ENCODE assay signal across 15 cellular contexts in genomic region chr1:228206582-228207351, GRCh38. TPM values are rescaled to one million over a fixed set of nuclear protein-coding genes. Genes with fewer than 3 reads are reported as not detected.
DNase-seq lines count a peak whose midpoint lies in the region; ATAC-seq and TF ChIP-seq lines count a peak whose summit lies in the region.
"Had no signal": no experiment of that assay in that cellular context is flagged by ENCODE, and none has a peak within 500 bp of the region (broad histone marks: within the 10 kb centered on the region; RNA-seq: fewer than 3 reads in every experiment).

No MANE protein-coding gene starts in this region.

- peaks cover 60% of the 10 kb centered on the region for H3K4me1 ChIP-seq in cardiac muscle cell (ENCODE audit: low read depth)
- H3K4me1 ChIP-seq: adrenal gland had no signal

- DNase-seq in cardiac muscle cell (ENCODE audit: low read depth in 1 of 2, low spot score in 1 of 2) (no peak), Right ventricle myocardium inferior (ENCODE audit: missing footprints) (no peak), mesenteric fat pad (ENCODE audit: low spot score) (peak; percentile 84), NOMO-1 treated with dmso at 0.1 percent for 144 hours (lab: John Stamatoyannopoulos, UW; ENCODE audit: unreplicated experiment) (no peak)
- no peak for DNase-seq in stimulated activated CD4-positive, alpha-beta T cell treated with anti-CD3 and anti-CD28 coated beads, Interleukin-1b, Interleukin-23, amount 100 ng/mL, for 48 hours
- DNase-seq: CD8-positive, alpha-beta memory T cell; cerebellar nuclear complex; GOT3; NCI-H1694 treated with DMSO at 0.1 percent for 48 hours; NCI-H226; stimulated activated CD4-positive, alpha-beta T cell treated with anti-CD3 and anti-CD28 coated beads, Interleukin-2, amount 100 ng/mL, for 48 hours had no signal

- no peaks in the 10 kb centered on the region for H3K9me3 Mint-ChIP-seq in activated T-helper 17 cell treated with anti-CD3 and anti-CD28 coated beads, Interleukin-2, amount 50 U/mL, for 72 hours
- no peaks in the 10 kb centered on the region for H3K9me3 Mint-ChIP-seq in stimulated activated memory B cell treated with anti-CD40 and anti-IgM and Interleukin-4, amounts not matched to agents 10 μg/mL and 1 μg/mL and 100 μg/mL, for 72 hours
- H3K9me3 Mint-ChIP-seq: CD8-positive, alpha-beta memory T cell had no signal

- peak overlapping the region; percentile 97 for H3K27ac ChIP-seq in cardiac muscle cell
- H3K27ac ChIP-seq: adrenal gland had no signal

- H3K9me3 ChIP-seq in cardiac muscle cell (ENCODE audit: low read depth): no peaks in the 10 kb centered on the region
- H3K9me3 ChIP-seq: adrenal gland had no signal

- no peaks in the 10 kb centered on the region for H3K36me3 ChIP-seq in cardiac muscle cell
- H3K36me3 ChIP-seq: adrenal gland had no signal

- H3K27ac Mint-ChIP-seq in activated T-helper 17 cell treated with anti-CD3 and anti-CD28 coated beads, Interleukin-2, amount 50 U/mL, for 72 hours: no peak overlapping the region
- H3K27ac Mint-ChIP-seq in stimulated activated memory B cell treated with anti-CD40 and anti-IgM and Interleukin-4, amounts not matched to agents 10 μg/mL and 1 μg/mL and 100 μg/mL, for 72 hours: no peak overlapping the region
- H3K27ac Mint-ChIP-seq: CD8-positive, alpha-beta memory T cell had no signal

- no peaks in the 10 kb centered on the region for H3K27me3 Mint-ChIP-seq in activated T-helper 17 cell treated with anti-CD3 and anti-CD28 coated beads, Interleukin-2, amount 50 U/mL, for 72 hours
- peaks cover 16% of the 10 kb centered on the region for H3K27me3 Mint-ChIP-seq in stimulated activated memory B cell treated with anti-CD40 and anti-IgM and Interleukin-4, amounts not matched to agents 10 μg/mL and 1 μg/mL and 100 μg/mL, for 72 hours

- no peak overlapping the region for H3K4me3 Mint-ChIP-seq in activated T-helper 17 cell treated with anti-CD3 and anti-CD28 coated beads, Interleukin-2, amount 50 U/mL, for 72 hours
- H3K4me3 Mint-ChIP-seq in stimulated activated memory B cell treated with anti-CD40 and anti-IgM and Interleukin-4, amounts not matched to agents 10 μg/mL and 1 μg/mL and 100 μg/mL, for 72 hours: no peak overlapping the region
- H3K4me3 Mint-ChIP-seq: CD8-positive, alpha-beta memory T cell had no signal

- ATAC-seq in Right ventricle myocardium inferior: no peak
- peak; percentile 17 for ATAC-seq in activated T-helper 17 cell treated with anti-CD3 and anti-CD28 coated beads, Interleukin-2, amount 50 U/mL, for 72 hours (replicated peaks)
- ATAC-seq in stimulated activated memory B cell treated with anti-CD40 and anti-IgM and Interleukin-4, amounts not matched to agents 10 μg/mL and 1 μg/mL and 100 μg/mL, for 72 hours: peak; percentile 18
- no peak for ATAC-seq in GM18498 (IDR thresholded peaks at IDR 0.05; ENCODE audit: unreplicated experiment)

- intact Hi-C loops in Right ventricle myocardium inferior (cut with DNase I): loop anchor here (1.0 kb wide), 1 partner anchor 40 kb away; no protein-coding TSS in a partner anchor

- no peak for TF ChIP-seq CTCF in cardiac muscle cell (IDR thresholded peaks at IDR 0.05; ENCODE audit: low read depth, low read length)

- H3K27me3 ChIP-seq in cardiac muscle cell: no peaks in the 10 kb centered on the region

- H3K4me1 Mint-ChIP-seq in activated T-helper 17 cell treated with anti-CD3 and anti-CD28 coated beads, Interleukin-2, amount 50 U/mL, for 72 hours: no peaks in the 10 kb centered on the region
- peaks cover 6% of the 10 kb centered on the region for H3K4me1 Mint-ChIP-seq in stimulated activated memory B cell treated with anti-CD40 and anti-IgM and Interleukin-4, amounts not matched to agents 10 μg/mL and 1 μg/mL and 100 μg/mL, for 72 hours

- no peak overlapping the region for H3K4me3 ChIP-seq in cardiac muscle cell
- H3K4me3 ChIP-seq: adrenal gland had no signal

- H3K36me3 Mint-ChIP-seq in activated T-helper 17 cell treated with anti-CD3 and anti-CD28 coated beads, Interleukin-2, amount 50 U/mL, for 72 hours (ENCODE audit: low read depth): no peaks in the 10 kb centered on the region
- H3K36me3 Mint-ChIP-seq in stimulated activated memory B cell treated with anti-CD40 and anti-IgM and Interleukin-4, amounts not matched to agents 10 μg/mL and 1 μg/mL and 100 μg/mL, for 72 hours: peaks cover under 1% of the 10 kb centered on the region
- H3K36me3 Mint-ChIP-seq: CD8-positive, alpha-beta memory T cell had no signal

RNA-seq across cellular contexts. Expression of gene OBSCN, which starts 1.1 kb away (rescaled TPM):
- total RNA-seq in cardiac muscle cell: 191 and 390 TPM in 2 replicates
- polyA plus RNA-seq in cardiac muscle cell: 87.1 and 121 TPM in 2 replicates
- total RNA-seq in Right ventricle myocardium inferior: 275 TPM
- total RNA-seq in activated T-helper 17 cell treated with anti-CD3 and anti-CD28 coated beads, Interleukin-2, amount 50 U/mL, for 72 hours: 10 to 100 TPM; 10.8 to 60.0 TPM
- 3.7 TPM for total RNA-seq in mesenteric fat pad

RNA-seq across cellular contexts. Expression of gene IBA57, which starts 41.2 kb away (rescaled TPM):
- total RNA-seq in cardiac muscle cell (4.8 and 5.1 TPM in 2 replicates), Right ventricle myocardium inferior (12.7 TPM), mesenteric fat pad (7.5 TPM)
- polyA plus RNA-seq in cardiac muscle cell: 6.4 and 8.3 TPM in 2 replicates
- total RNA-seq in activated T-helper 17 cell treated with anti-CD3 and anti-CD28 coated beads, Interleukin-2, amount 50 U/mL, for 72 hours: 1 to 10 TPM; 6.6 to 8.8 TPM

RNA-seq across cellular contexts. Expression of gene GJC2, which starts 57.0 kb away (rescaled TPM):
- total RNA-seq in cardiac muscle cell (0.51 and 0.88 TPM in 2 replicates), Right ventricle myocardium inferior (1.6 TPM), mesenteric fat pad (2.6 TPM)
- polyA plus RNA-seq in cardiac muscle cell: 0.10 and 0.13 TPM in 2 replicates
- under 1 TPM; 0.43 to 0.61 TPM for total RNA-seq in activated T-helper 17 cell treated with anti-CD3 and anti-CD28 coated beads, Interleukin-2, amount 50 U/mL, for 72 hours
- polyA plus RNA-seq: CD8-positive, alpha-beta memory T cell had no signal

Comparison
In these comparisons a context has a peak if more than half of its experiments do, and no peak if none do; other contexts are left out.
1. ATAC-seq: peak in activated T-helper 17 cell treated with anti-CD3 and anti-CD28 coated beads, Interleukin-2, amount 50 U/mL, for 72 hours (single experiment) and stimulated activated memory B cell treated with anti-CD40 and anti-IgM and Interleukin-4, amounts not matched to agents 10 μg/mL and 1 μg/mL and 100 μg/mL, for 72 hours (single experiment); none in Right ventricle myocardium inferior (single experiment) and GM18498 (single experiment).